In genomic region chrX:113492895-113493294, GRCh38 we compare ENCODE assay signal across 29 cellular contexts.
DNase-seq lines count a peak whose midpoint lies in the region; ATAC-seq and FAIRE-seq lines count a peak whose summit lies in the region.
"Had no signal": no experiment of that assay in that cellular context is flagged by ENCODE, and none has a peak within 500 bp of the region (broad histone marks: within the 10 kb centered on the region; RNA-seq: fewer than 3 reads in every experiment).

No MANE protein-coding gene starts in this region.

- DNase-seq in HTR-8/SVneo (ENCODE audit: insufficient read length, low spot score) (no peak), posterior vena cava (ENCODE audit: low spot score) (no peak)
- DNase-seq: 8988T; ACHN; AML-193; BE2C; C1 segment of cervical spinal cord; Caco-2; Calu3; CD4-positive, alpha-beta memory T cell; CD4-positive, alpha-beta T cell; CD4-positive, CD25-positive, alpha-beta regulatory T cell; CD8-positive, alpha-beta memory T cell; CD8-positive, alpha-beta T cell; COR-L47; DMS 273 treated with DMSO at 0.1 percent for 48 hours; DMS153; DMS53; DMS79; DMS79 treated with DMSO at 0.1 percent for 48 hours; DND-41; EL had no signal

- peak; percentile 74 for ATAC-seq in HG02759 (IDR thresholded peaks at IDR 0.05; ENCODE audit: unreplicated experiment)
- ATAC-seq in HG02973 (IDR thresholded peaks at IDR 0.05; ENCODE audit: unreplicated experiment) = peak; percentile 69
- peak; percentile 46 for ATAC-seq in HG03378 (IDR thresholded peaks at IDR 0.05; ENCODE audit: unreplicated experiment)
- ATAC-seq in GM19035 (IDR thresholded peaks at IDR 0.05; ENCODE audit: unreplicated experiment) = no peak
- ATAC-seq: A549; CD8-positive, alpha-beta T cell had no signal

- intact Hi-C loops in posterior vena cava (cut with DNase I) = no loop called here

- FAIRE-seq in HTR-8/SVneo (lab: Jason Lieb, UNC) = no peak
- FAIRE-seq: A204.1, A549, D721Med had no signal
